ENCODE assay signal across 1 cellular context in genomic region chr7:13106513-13106912, GRCh38.
TF ChIP-seq lines count a peak whose summit lies in the region.

No MANE protein-coding gene starts in this region.

TF ChIP-seq in GM23338, 12 proteins besides CTCF, POLR2A, EP300 and RAD21 (continued from another document):
- TF ChIP-seq ZNF462 (CRISPR knock-in tag; IDR thresholded peaks at IDR 0.05) = no peak
- TF ChIP-seq POLR2AphosphoS5 (IDR thresholded peaks at IDR 0.05; ENCODE audit: low read depth) = no peak
- TF ChIP-seq REST (IDR thresholded peaks at IDR 0.05; ENCODE audit: unreplicated experiment) = no peak
- no peak for TF ChIP-seq ZNF114 (CRISPR knock-in tag; IDR thresholded peaks at IDR 0.05)
- TF ChIP-seq ZNF331 (CRISPR knock-in tag; IDR thresholded peaks at IDR 0.05; ENCODE audit: low read depth) = no peak
- TF ChIP-seq NANOG (IDR thresholded peaks at IDR 0.05; ENCODE audit: borderline replicate concordance) = no peak
- no peak for TF ChIP-seq CREB1 (CRISPR knock-in tag; IDR thresholded peaks at IDR 0.05; ENCODE audit: low read depth)
- no peak for TF ChIP-seq STAT1 (IDR thresholded peaks at IDR 0.05; ENCODE audit: unreplicated experiment)
- TF ChIP-seq EZH2 (IDR thresholded peaks at IDR 0.05; ENCODE audit: low read depth, unreplicated experiment) = no peak
